Comparison of ENCODE assay signal across 26 cellular contexts in genomic region chr1:50836117-50836516, GRCh38.
"Had no signal": no experiment of that assay in that cellular context is flagged by ENCODE, and none has a peak within 500 bp of the region (broad histone marks: within the 10 kb centered on the region; RNA-seq: fewer than 3 reads in every experiment).

No MANE protein-coding gene starts in this region.

- H3K27ac ChIP-seq: coronary artery, dorsolateral prefrontal cortex, epithelial cell of prostate, esophagus squamous epithelium, gastrocnemius medialis, heart right ventricle, left lung, lower lobe of right lung had no signal

- H3K4me1 ChIP-seq: esophagus squamous epithelium, left lung, lower lobe of right lung had no signal

- DNase-seq: dermis blood vessel endothelial cell; dorsolateral prefrontal cortex; effector CD4-positive, alpha-beta T cell; effector memory CD4-positive, alpha-beta T cell; erythroblast; esophagus squamous epithelium; foreskin fibroblast; foreskin melanocyte; gastrocnemius medialis; glutamatergic neuron; head of caudate nucleus; heart right ventricle; hippocampal formation; left cardiac atrium; left lung; left ventricle myocardium superior; lower lobe of right lung; mesenchymal stem cell; mucosa of descending colon; naive B cell had no signal

- FAIRE-seq: colon, keratinocyte had no signal

- H3K4me1 Mint-ChIP-seq: mesothelial cell of epicardium had no signal

- H3K4me3 Mint-ChIP-seq: mesothelial cell of epicardium, naive B cell had no signal

- H3K9me3 ChIP-seq: esophagus squamous epithelium, gastrocnemius medialis, lower lobe of right lung, mucosa of descending colon had no signal

- H3K36me3 ChIP-seq: esophagus squamous epithelium, gastrocnemius medialis, heart right ventricle, left lung, lower lobe of right lung had no signal

- H3K4me3 ChIP-seq: coronary artery, dorsolateral prefrontal cortex, esophagus squamous epithelium, gastrocnemius medialis, heart right ventricle, left lung, lower lobe of right lung, mucosa of descending colon had no signal

- H3K27ac Mint-ChIP-seq: mesothelial cell of epicardium, naive B cell had no signal

- H3K27me3 ChIP-seq: dorsolateral prefrontal cortex, esophagus squamous epithelium, gastrocnemius medialis, heart right ventricle, left lung had no signal

- ATAC-seq: esophagus mucosa, gastrocnemius medialis, heart right ventricle, left cardiac atrium, left lung, left ventricle myocardium superior, lower lobe of right lung, mucosa of descending colon had no signal

- H3K27me3 Mint-ChIP-seq: naive B cell had no signal
